ENCODE assay signal across 30 cellular contexts in genomic region chr5:133198511-133198910, GRCh38.
"Had no signal": no experiment of that assay in that cellular context is flagged by ENCODE, and none has a peak within 500 bp of the region (broad histone marks: within the 10 kb centered on the region; RNA-seq: fewer than 3 reads in every experiment).

No MANE protein-coding gene starts in this region.

- H3K4me3 ChIP-seq: ascending aorta, breast epithelium, cardiac muscle cell, colonic mucosa, gastrocnemius medialis had no signal

- H3K4me3 Mint-ChIP-seq: activated B cell treated with CpG ODN at 0.5 μM for 24 hours; activated CD4-positive, alpha-beta memory T cell treated with anti-CD3 and anti-CD28 coated beads, Interleukin-2, amount 10 ng/mL, durations not matched to agents 7 days and 5 days; activated naive CD4-positive, alpha-beta T cell treated with anti-CD3 and anti-CD28 coated beads, Interleukin-2, amount 10 ng/mL, durations not matched to agents 7 days and 5 days; activated naive CD8-positive, alpha-beta T cell treated with anti-CD3 and anti-CD28 coated beads, Interleukin-2, amount 10 ng/mL, durations not matched to agents 7 days and 5 days; activated T-cell treated with anti-CD3 and anti-CD28 coated beads, Interleukin-2, amount 50 U/mL, for 24 hours; activated T-cell treated with anti-CD3 and anti-CD28 coated beads, Interleukin-2, amount 50 U/mL, for 72 hours; brain; T-helper 17 cell; T-helper 2 cell treated with Interferon-gamma antibody and Interleukin-4, amounts not matched to agents 5 μg/mL and 100 μg/mL, for 36 hours had no signal

- H3K9me3 Mint-ChIP-seq: activated B cell treated with CpG ODN at 0.5 μM for 24 hours; activated CD4-positive, alpha-beta memory T cell treated with anti-CD3 and anti-CD28 coated beads, Interleukin-2, amount 10 ng/mL, durations not matched to agents 7 days and 5 days; activated naive CD4-positive, alpha-beta T cell treated with anti-CD3 and anti-CD28 coated beads, Interleukin-2, amount 10 ng/mL, durations not matched to agents 7 days and 5 days; activated naive CD4-positive, alpha-beta T cell treated with anti-CD3 and anti-CD28 coated beads, Interleukin-2, amount 50 U/mL, for 72 hours; activated naive CD8-positive, alpha-beta T cell treated with anti-CD3 and anti-CD28 coated beads, Interleukin-2, amount 10 ng/mL, durations not matched to agents 7 days and 5 days; activated T-cell treated with anti-CD3 and anti-CD28 coated beads, Interleukin-2, amount 50 U/mL, for 24 hours; activated T-cell treated with anti-CD3 and anti-CD28 coated beads, Interleukin-2, amount 50 U/mL, for 72 hours; brain; T-helper 2 cell treated with Interferon-gamma antibody and Interleukin-4, amounts not matched to agents 5 μg/mL and 100 μg/mL, for 36 hours had no signal

- H3K9me3 ChIP-seq: ascending aorta, breast epithelium, colonic mucosa, gastrocnemius medialis had no signal

- ATAC-seq: activated CD4-positive, CD25-positive, alpha-beta regulatory T cell treated with anti-CD3 and anti-CD28 coated beads, Interleukin-2, amount 50 U/mL, for 24 hours; activated naive CD4-positive, alpha-beta T cell treated with anti-CD3 and anti-CD28 coated beads, Interleukin-2, amount 50 U/mL, for 72 hours; activated T-cell treated with anti-CD3 and anti-CD28 coated beads, Interleukin-2, amount 50 U/mL, for 72 hours; esophagus mucosa; foreskin keratinocyte; gastrocnemius medialis; T-helper 17 cell had no signal

- H3K4me1 ChIP-seq: ascending aorta, breast epithelium, colonic mucosa, foreskin keratinocyte, gastrocnemius medialis had no signal

- H3K27me3 Mint-ChIP-seq: activated naive CD8-positive, alpha-beta T cell treated with anti-CD3 and anti-CD28 coated beads, Interleukin-2, amount 10 ng/mL, durations not matched to agents 7 days and 5 days; activated T-cell treated with anti-CD3 and anti-CD28 coated beads, Interleukin-2, amount 50 U/mL, for 24 hours had no signal

- H3K27ac Mint-ChIP-seq: activated B cell treated with CpG ODN at 0.5 μM for 24 hours; activated CD4-positive, alpha-beta memory T cell treated with anti-CD3 and anti-CD28 coated beads, Interleukin-2, amount 10 ng/mL, durations not matched to agents 7 days and 5 days; activated naive CD4-positive, alpha-beta T cell treated with anti-CD3 and anti-CD28 coated beads, Interleukin-2, amount 10 ng/mL, durations not matched to agents 7 days and 5 days; activated naive CD4-positive, alpha-beta T cell treated with anti-CD3 and anti-CD28 coated beads, Interleukin-2, amount 50 U/mL, for 72 hours; activated naive CD8-positive, alpha-beta T cell treated with anti-CD3 and anti-CD28 coated beads, Interleukin-2, amount 10 ng/mL, durations not matched to agents 7 days and 5 days; activated T-cell treated with anti-CD3 and anti-CD28 coated beads, Interleukin-2, amount 50 U/mL, for 24 hours; activated T-cell treated with anti-CD3 and anti-CD28 coated beads, Interleukin-2, amount 50 U/mL, for 72 hours; brain; T-helper 17 cell; T-helper 2 cell treated with Interferon-gamma antibody and Interleukin-4, amounts not matched to agents 5 μg/mL and 100 μg/mL, for 36 hours had no signal

- H3K4me1 Mint-ChIP-seq: activated B cell treated with CpG ODN at 0.5 μM for 24 hours; activated CD4-positive, alpha-beta memory T cell treated with anti-CD3 and anti-CD28 coated beads, Interleukin-2, amount 10 ng/mL, durations not matched to agents 7 days and 5 days; activated naive CD4-positive, alpha-beta T cell treated with anti-CD3 and anti-CD28 coated beads, Interleukin-2, amount 10 ng/mL, durations not matched to agents 7 days and 5 days; activated naive CD8-positive, alpha-beta T cell treated with anti-CD3 and anti-CD28 coated beads, Interleukin-2, amount 10 ng/mL, durations not matched to agents 7 days and 5 days had no signal

- H3K36me3 ChIP-seq: ascending aorta, breast epithelium, cardiac muscle cell, colonic mucosa, gastrocnemius medialis, WERI-Rb-1 had no signal

- H3K36me3 Mint-ChIP-seq: activated naive CD4-positive, alpha-beta T cell treated with anti-CD3 and anti-CD28 coated beads, Interleukin-2, amount 10 ng/mL, durations not matched to agents 7 days and 5 days; activated naive CD4-positive, alpha-beta T cell treated with anti-CD3 and anti-CD28 coated beads, Interleukin-2, amount 50 U/mL, for 72 hours; activated naive CD8-positive, alpha-beta T cell treated with anti-CD3 and anti-CD28 coated beads, Interleukin-2, amount 10 ng/mL, durations not matched to agents 7 days and 5 days; brain had no signal

- H3K27me3 ChIP-seq: ascending aorta, cardiac muscle cell, colonic mucosa had no signal

- DNase-seq: activated B cell treated with CpG ODN at 0.5 μM for 24 hours; activated CD4-positive, alpha-beta memory T cell treated with anti-CD3 and anti-CD28 coated beads, Interleukin-2, amount 10 ng/mL, durations not matched to agents 7 days and 5 days; activated CD4-positive, alpha-beta T cell treated with anti-CD3 and anti-CD28 coated beads for 48 hours; activated CD8-positive, alpha-beta memory T cell treated with anti-CD3 and anti-CD28 coated beads, Interleukin-2, amount 50 U/mL, for 48 hours; activated gamma-delta T cell; activated naive CD4-positive, alpha-beta T cell; activated naive CD4-positive, alpha-beta T cell treated with anti-CD3 and anti-CD28 coated beads, Interleukin-2, amount 10 ng/mL, durations not matched to agents 7 days and 5 days; activated naive CD8-positive, alpha-beta T cell treated with anti-CD3 and anti-CD28 coated beads, Interleukin-2, amount 10 ng/mL, durations not matched to agents 7 days and 5 days; activated T-cell treated with anti-CD3 and anti-CD28 coated beads for 4 hours; activated T-cell treated with anti-CD3 and anti-CD28 coated beads, Interleukin-2, amount 50 U/mL, for 24 hours; activated T-cell treated with anti-CD3 and anti-CD28 coated beads, Interleukin-2, amount 50 U/mL, for 72 hours; central memory CD4-positive, alpha-beta T cell; cerebellar nuclear complex; colonic mucosa; effector CD8-positive, alpha-beta T cell; foreskin keratinocyte; gastrocnemius medialis; glutamatergic neuron; T-helper 1 cell; T-helper 17 cell; T1000; WERI-Rb-1 had no signal

- H3K27ac ChIP-seq: ascending aorta, breast epithelium, cardiac muscle cell, colonic mucosa, foreskin keratinocyte, gastrocnemius medialis, WERI-Rb-1 had no signal
